8 cellular contexts compared by ENCODE assay signal in genomic region chr18:79459946-79460345, GRCh38.
A peak's percentile ranks its signal among the peaks of the same experiment; 100 is the strongest.
DNase-seq lines count a peak whose midpoint lies in the region; ATAC-seq and TF ChIP-seq lines count a peak whose summit lies in the region.

No MANE protein-coding gene starts in this region.

- H3K4me3 ChIP-seq in BLaER1 treated with 17β-estradiol and CSF1 and Interleukin-3, amounts not matched to agents 10 nM and 100 nM = peak overlapping the region in 1 of 10 experiments; percentile 18; a peak in 1 of 20 replicates

- H3K9me3 ChIP-seq in BLaER1 treated with 17β-estradiol and CSF1 and Interleukin-3, amounts not matched to agents 10 nM and 100 nM (replicated peaks in 1 of 11) = no peaks in the 10 kb centered on the region

- peak overlapping the region; percentile 92 for H3K27ac Mint-ChIP-seq in endothelial cell (ENCODE audit: unreplicated experiment)

- peaks cover 0 to 58% (median 10%) of the 10 kb centered on the region in 11 experiments; a peak in 13 of 22 replicates for H4K20me1 ChIP-seq in BLaER1 treated with 17β-estradiol and CSF1 and Interleukin-3, amounts not matched to agents 10 nM and 100 nM

- H3K27me3 ChIP-seq in BLaER1 treated with 17β-estradiol and CSF1 and Interleukin-3, amounts not matched to agents 10 nM and 100 nM = no peaks in the 10 kb centered on the region
- H3K27me3 ChIP-seq in foreskin keratinocyte = no peaks in the 10 kb centered on the region

- peaks cover 18% of the 10 kb centered on the region for H3K4me1 Mint-ChIP-seq in endothelial cell (ENCODE audit: unreplicated experiment)

- peak overlapping the region; percentile 35 for H3K4me3 Mint-ChIP-seq in endothelial cell (ENCODE audit: unreplicated experiment)

- peaks cover 10% of the 10 kb centered on the region for H3K27me3 Mint-ChIP-seq in endothelial cell (ENCODE audit: unreplicated experiment)

- ATAC-seq in GM19324 (IDR thresholded peaks at IDR 0.05; ENCODE audit: low FRiP score, unreplicated experiment) (peak; percentile 24), HG03520 (IDR thresholded peaks at IDR 0.05; ENCODE audit: unreplicated experiment) (peak; percentile 18), HG02840 (IDR thresholded peaks at IDR 0.05; ENCODE audit: low FRiP score, unreplicated experiment) (no peak), foreskin keratinocyte (no peak)

- H3K36me3 ChIP-seq in BLaER1 treated with 17β-estradiol and CSF1 and Interleukin-3, amounts not matched to agents 10 nM and 100 nM = peaks cover 5 to 51% (median 40%) of the 10 kb centered on the region in 11 experiments; a peak in 20 of 22 replicates

- no peak for TF ChIP-seq CTCF in endothelial cell (IDR thresholded peaks at IDR 0.05; ENCODE audit: unreplicated experiment)
- no peak for TF ChIP-seq CTCF in foreskin keratinocyte (conservative IDR thresholded peaks at IDR 0.05)

- peaks cover 6% of the 10 kb centered on the region for H3K36me3 Mint-ChIP-seq in endothelial cell (ENCODE audit: low read depth, unreplicated experiment)

- peak overlapping the region; percentile 78 to 97 (median 90) for H3K4me2 ChIP-seq in BLaER1 treated with 17β-estradiol and CSF1 and Interleukin-3, amounts not matched to agents 10 nM and 100 nM

- no peak for DNase-seq in endothelial cell (ENCODE audit: low spot score)
- DNase-seq in SW 1271 (lab: John Stamatoyannopoulos, UW) = no peak
- no peak for DNase-seq in foreskin keratinocyte
- DNase-seq in DMS153 (lab: John Stamatoyannopoulos, UW) = no peak

- peak overlapping the region in 10 of 11 experiments; percentile 0 to 70 (median 43); a peak in 16 of 22 replicates for H3K9ac ChIP-seq in BLaER1 treated with 17β-estradiol and CSF1 and Interleukin-3, amounts not matched to agents 10 nM and 100 nM

- H3K4me1 ChIP-seq in BLaER1 treated with 17β-estradiol and CSF1 and Interleukin-3, amounts not matched to agents 10 nM and 100 nM = peaks cover 37 to 79% (median 64%) of the 10 kb centered on the region in 10 experiments
- H3K4me1 ChIP-seq in foreskin keratinocyte = peaks cover 8% of the 10 kb centered on the region

- H3K27ac ChIP-seq in BLaER1 treated with 17β-estradiol and CSF1 and Interleukin-3, amounts not matched to agents 10 nM and 100 nM = peak overlapping the region in 9 of 11 experiments; percentile 1 to 80 (median 50); a peak in 15 of 22 replicates
- H3K27ac ChIP-seq in foreskin keratinocyte = no peak overlapping the region

- no peaks in the 10 kb centered on the region for H3K9me3 Mint-ChIP-seq in endothelial cell (ENCODE audit: unreplicated experiment)

Comparison
In these comparisons a context has a peak if more than half of its experiments do, and no peak if none do; other contexts are left out.
1. ATAC-seq: peak in GM19324 (single experiment) and HG03520 (single experiment); none in HG02840 (single experiment) and foreskin keratinocyte (single experiment).